10 cellular contexts compared by ENCODE assay signal in the genomic region with DNA sequence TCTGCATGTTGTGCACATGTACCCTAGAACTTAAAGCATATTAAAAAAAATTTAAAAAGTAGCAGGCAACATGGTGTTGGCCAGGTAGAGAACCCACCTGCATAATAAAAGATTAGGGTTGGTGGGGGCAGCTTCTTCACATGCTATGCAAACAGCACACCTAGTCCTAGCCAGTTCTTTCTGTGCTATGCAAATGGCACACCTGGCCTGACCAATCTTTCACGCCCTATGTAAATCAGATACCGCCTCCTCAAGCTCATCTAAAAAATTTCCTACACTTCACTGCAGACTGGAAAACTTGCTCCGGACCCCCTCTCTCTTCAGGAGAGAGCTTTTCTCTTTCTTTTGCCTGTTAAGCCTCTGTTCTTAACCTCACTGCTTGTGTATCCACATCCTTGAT. TPM values are rescaled to one million over a fixed set of nuclear protein-coding genes. Genes with fewer than 3 reads are reported as not detected.
"Had no signal": no experiment of that assay in that cellular context is flagged by ENCODE, and none has a peak within 500 bp of the region (broad histone marks: within the 10 kb centered on the region; RNA-seq: fewer than 3 reads in every experiment).

No MANE protein-coding gene starts in this region.

- DNase-seq: IMR-90, KBM-7, KG1 had no signal

- H3K27ac Mint-ChIP-seq: IgD-negative memory B cell had no signal

- H3K9ac ChIP-seq: KMS-11 had no signal

- H3K4me2 ChIP-seq: KMS-11 had no signal

- H3K27me3 Mint-ChIP-seq: IgD-negative memory B cell had no signal

- H3K4me3 ChIP-seq: K562 had no signal

- ATAC-seq: HepG2, K562 had no signal

- H3K27ac ChIP-seq: HL-60, KMS-11 had no signal

RNA-seq across cellular contexts. Expression of gene PIP, which starts 14.5 kb away (rescaled TPM):
- total RNA-seq: HepG2, HT-29, HT1080, IMR-90, K562 had no signal
- polyA plus RNA-seq: HepG2, IgD-negative memory B cell, IMR-90, K562 had no signal
